ENCODE assay signal across 26 cellular contexts in the genomic region with DNA sequence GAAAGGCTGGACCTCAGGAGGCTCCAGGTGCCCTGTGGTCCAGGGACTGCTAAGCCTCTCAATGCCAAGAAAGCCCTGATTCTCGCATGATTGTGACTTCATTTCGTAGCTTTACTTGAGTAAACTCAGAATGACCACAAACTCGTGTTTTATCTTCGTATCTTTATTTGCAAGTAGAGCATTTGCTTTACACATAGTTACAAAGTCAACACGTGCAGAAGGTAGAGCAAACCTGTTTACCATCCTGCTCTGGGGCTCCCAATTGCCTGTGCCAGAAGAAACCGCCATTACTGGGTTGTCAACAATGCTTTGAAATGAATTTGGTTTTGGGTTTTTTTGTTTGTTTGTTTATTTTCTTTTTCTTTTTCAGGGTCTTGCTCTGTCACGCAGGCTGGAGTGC. TPM values are rescaled to one million over a fixed set of nuclear protein-coding genes. Genes with fewer than 3 reads are reported as not detected.
DNase-seq lines count a peak whose midpoint lies in the region; ATAC-seq and TF ChIP-seq lines count a peak whose summit lies in the region.
"Had no signal": no experiment of that assay in that cellular context is flagged by ENCODE, and none has a peak within 500 bp of the region (broad histone marks: within the 10 kb centered on the region; RNA-seq: fewer than 3 reads in every experiment).

No MANE protein-coding gene starts in this region.

- DNase-seq in H4 (ENCODE audit: low spot score) (peak; percentile 35), M059J (ENCODE audit: low read depth) (peak; percentile 29), body of pancreas (peak; percentile 50 to 73 (median 60)), prostate gland (ENCODE audit: low spot score) (peak; percentile 69), Right ventricle myocardium inferior (ENCODE audit: missing footprints) (no peak), HCEC 1CT (no peak)
- DNase-seq: Calu3, DMS153, DND-41, H9, HFFc6, IMR-90, NCI-H1105, NCI-H146, NCI-H1930, NCI-H2107, NCI-H524 treated with DMSO at 0.1 percent for 48 hours, NCI-H774, Right ventricle myocardium superior, SW 1271, T-helper 9 cell had no signal

- ATAC-seq in body of pancreas: peak; percentile 44
- no peak for ATAC-seq in GM21515 (IDR thresholded peaks at IDR 0.05; ENCODE audit: unreplicated experiment)
- ATAC-seq in Right ventricle myocardium inferior: no peak

- intact Hi-C loops in body of pancreas (cut with DNase I): no loop called here
- intact Hi-C loops in prostate gland (cut with DNase I): no loop called here
- intact Hi-C loops in Right ventricle myocardium inferior (cut with DNase I): no loop called here

- H3K9me3 ChIP-seq in body of pancreas: no peaks in the 10 kb centered on the region
- H3K9me3 ChIP-seq in prostate gland: no peaks in the 10 kb centered on the region

- H3K4me3 ChIP-seq in body of pancreas (no peak overlapping the region), prostate gland (no peak overlapping the region)
- H3K4me3 ChIP-seq: SK-N-MC had no signal

- 32 to 37% methylated on average over 7 of the region's 7 CpGs for WGBS in body of pancreas, 2 donors
- 52% methylated on average over 7 of the region's 7 CpGs for WGBS in prostate gland

- TF ChIP-seq POLR2A in body of pancreas (IDR thresholded peaks at IDR 0.05): no peak
- no peak for TF ChIP-seq POLR2A in prostate gland (IDR thresholded peaks at IDR 0.05)

- H3K4me1 ChIP-seq in body of pancreas: peaks cover 38% of the 10 kb centered on the region
- peaks cover 13% of the 10 kb centered on the region for H3K4me1 ChIP-seq in prostate gland (replicated peaks)

- H3K27me3 ChIP-seq in body of pancreas (no peaks in the 10 kb centered on the region), prostate gland (replicated peaks; ENCODE audit: insufficient read depth) (no peaks in the 10 kb centered on the region)

- no peak for TF ChIP-seq CTCF in body of pancreas (IDR thresholded peaks at IDR 0.05)
- TF ChIP-seq CTCF in prostate gland (IDR thresholded peaks at IDR 0.05): no peak

- H3K36me3 ChIP-seq in body of pancreas (replicated peaks in 1 of 2; ENCODE audit: insufficient read depth in 1 of 2, low read depth in 2 of 2) (no peaks in the 10 kb centered on the region), prostate gland (no peaks in the 10 kb centered on the region)

- H3K27ac ChIP-seq in body of pancreas (peak overlapping the region in 2 of 4 donors; percentile 21 to 48), prostate gland (peak overlapping the region; percentile 92 to 94)
- H3K27ac ChIP-seq: KMS-11, SK-N-MC had no signal

RNA-seq across cellular contexts. Expression of a gene that starts 5.8 kb away (rescaled TPM):
- total RNA-seq in H4 (2014; rRNA removed; shearing (Covaris generic)): 0.47 TPM in 1 of 2 replicates, not detected in the other
- total RNA-seq in M059J (2014; rRNA removed; shearing (Covaris generic)): 2.1 and 2.4 TPM in 2 replicates
- total RNA-seq in body of pancreas (1 to 10 TPM; 2.1 to 4.3 TPM), prostate gland (10 to 100 TPM; 11.5 to 67.4 TPM), Right ventricle myocardium inferior (7.4 TPM)
- total RNA-seq: H9 had no signal

RNA-seq across cellular contexts. Expression of a gene that starts 19.2 kb away (rescaled TPM):
- not detected in 2 replicates for total RNA-seq in H4 (2014; rRNA removed; shearing (Covaris generic))
- 0.15 and 0.62 TPM in 2 replicates for total RNA-seq in M059J (2014; rRNA removed; shearing (Covaris generic))
- 1 to 10 TPM in 1 of 2 donors, not detected in 1; 1.8 TPM for total RNA-seq in body of pancreas
- 1 to 10 TPM in 1 of 2 donors, not detected in 1; 1.4 TPM for total RNA-seq in prostate gland
- total RNA-seq in Right ventricle myocardium inferior: 0.51 TPM
- total RNA-seq: B cell, Calu3, HT1080 had no signal

RNA-seq across cellular contexts. Expression of a gene that starts 57.8 kb away (rescaled TPM):
- total RNA-seq in H4 (2014; rRNA removed; shearing (Covaris generic)): 3.5 and 4.7 TPM in 2 replicates
- total RNA-seq in M059J (2014; rRNA removed; shearing (Covaris generic)): 0.05 and 0.12 TPM in 2 replicates
- total RNA-seq in body of pancreas (100 to 1,000 TPM; 361 to 733 TPM), prostate gland (100 to 1,000 TPM in 1 of 2 donors, 10 to 100 TPM in 1; 41.9 to 152 TPM), Right ventricle myocardium inferior (9.4 TPM)

Comparison
In these comparisons a context has a peak if more than half of its experiments do, and no peak if none do; other contexts are left out.
1. DNase-seq: peak in H4 (single experiment), M059J (single experiment), body of pancreas (4 of 4) and prostate gland (single experiment); none in Right ventricle myocardium inferior (single experiment) and HCEC 1CT (single experiment).